Comparison of ENCODE assay signal across 10 cellular contexts in genomic region chr7:142303650-142304049, GRCh38. TPM values are rescaled to one million over a fixed set of nuclear protein-coding genes. Genes with fewer than 3 reads are reported as not detected.
DNase-seq lines count a peak whose midpoint lies in the region; ATAC-seq and TF ChIP-seq lines count a peak whose summit lies in the region.
"Had no signal": no experiment of that assay in that cellular context is flagged by ENCODE, and none has a peak within 500 bp of the region (broad histone marks: within the 10 kb centered on the region; RNA-seq: fewer than 3 reads in every experiment).

No MANE protein-coding gene starts in this region.

- no peaks in the 10 kb centered on the region for H3K36me3 ChIP-seq in uterus

- intact Hi-C loops in uterus (cut with DNase I; ENCODE audit: low total_unique reads) = no loop called here

- peaks cover 3% of the 10 kb centered on the region for H3K27me3 Mint-ChIP-seq in nephron progenitor cell (ENCODE audit: low read depth, poor library complexity)

- H3K9me3 Mint-ChIP-seq in nephron progenitor cell = no peaks in the 10 kb centered on the region
- H3K9me3 Mint-ChIP-seq: stimulated activated naive B cell treated with anti-CD40 and anti-IgM and Interleukin-4, amounts not matched to agents 10 μg/mL and 1 μg/mL and 100 μg/mL, for 72 hours had no signal

- H3K27me3 ChIP-seq in uterus = no peaks in the 10 kb centered on the region

- TF ChIP-seq CTCF in VCaP (conservative IDR thresholded peaks at IDR 0.05) = peak; percentile 86
- peak; percentile 51 for TF ChIP-seq CTCF in nephron progenitor cell (IDR thresholded peaks at IDR 0.05)
- peak in 2 of 4 experiments; percentile 16 to 27 for TF ChIP-seq CTCF in uterus (IDR thresholded peaks at IDR 0.05)

- no peaks in the 10 kb centered on the region for H3K36me3 Mint-ChIP-seq in nephron progenitor cell (ENCODE audit: low read depth)
- H3K36me3 Mint-ChIP-seq: stimulated activated naive B cell treated with anti-CD40 and anti-IgM and Interleukin-4, amounts not matched to agents 10 μg/mL and 1 μg/mL and 100 μg/mL, for 72 hours had no signal

- H3K4me3 Mint-ChIP-seq in nephron progenitor cell = no peak overlapping the region
- H3K4me3 Mint-ChIP-seq: stimulated activated naive B cell treated with anti-CD40 and anti-IgM and Interleukin-4, amounts not matched to agents 10 μg/mL and 1 μg/mL and 100 μg/mL, for 72 hours had no signal

- ATAC-seq in HG03432 (IDR thresholded peaks at IDR 0.05; ENCODE audit: unreplicated experiment) (peak; percentile 40), HG02938 (IDR thresholded peaks at IDR 0.05; ENCODE audit: unreplicated experiment) (no peak)

- H3K4me3 ChIP-seq in uterus = no peak overlapping the region

- TF ChIP-seq POLR2A in uterus (IDR thresholded peaks at IDR 0.05) = no peak

- H3K9me3 ChIP-seq in uterus = no peaks in the 10 kb centered on the region

- H3K27ac Mint-ChIP-seq in nephron progenitor cell = no peak overlapping the region
- H3K27ac Mint-ChIP-seq: stimulated activated naive B cell treated with anti-CD40 and anti-IgM and Interleukin-4, amounts not matched to agents 10 μg/mL and 1 μg/mL and 100 μg/mL, for 72 hours had no signal

- H3K27ac ChIP-seq in VCaP (no peak overlapping the region; the same call in 1 of the 2 replicates), uterus (no peak overlapping the region)

- H3K4me1 Mint-ChIP-seq in nephron progenitor cell = peaks cover 9% of the 10 kb centered on the region

- DNase-seq in NCI-H1417 (lab: John Stamatoyannopoulos, UW) (peak; percentile 8 to 43 (median 42)), NCI-H1417 treated with DMSO at 0.1 percent for 48 hours (lab: John Stamatoyannopoulos, UW) (no peak), nephron progenitor cell (peak; percentile 18), uterus (no peak), NCI-H1436 (lab: John Stamatoyannopoulos, UW) (no peak)
- DNase-seq: left cardiac atrium; stimulated activated naive B cell treated with anti-CD40 and anti-IgM and Interleukin-4, amounts not matched to agents 10 μg/mL and 1 μg/mL and 100 μg/mL, for 72 hours had no signal

- H3K4me1 ChIP-seq in uterus = no peaks in the 10 kb centered on the region

RNA-seq across cellular contexts. Expression of gene PRSS58, which starts 45.8 kb away (rescaled TPM):
- total RNA-seq in uterus = not detected
- total RNA-seq: left cardiac atrium had no signal

Comparison
In these comparisons a context has a peak if more than half of its experiments do, and no peak if none do; other contexts are left out.
1. DNase-seq: peak in NCI-H1417 (3 of 3) and nephron progenitor cell (single experiment); none in NCI-H1417 treated with DMSO at 0.1 percent for 48 hours (single experiment), uterus (0 of 2) and NCI-H1436 (single experiment).